ENCODE assay signal across 8 cellular contexts in genomic region chr2:62293490-62294212, GRCh38.
DNase-seq lines count a peak whose midpoint lies in the region; ATAC-seq and TF ChIP-seq lines count a peak whose summit lies in the region.

No MANE protein-coding gene starts in this region.

- H3K36me3 ChIP-seq in GM06990 (ENCODE audit: control insufficient read depth, insufficient read depth, low read length), result no peaks in the 10 kb centered on the region
- H3K36me3 ChIP-seq in right atrium auricular region, result no peaks in the 10 kb centered on the region
- no peaks in the 10 kb centered on the region for H3K36me3 ChIP-seq in gastrocnemius medialis

- in situ Hi-C loops in gastrocnemius medialis (cut with MboI; ENCODE audit: low sequenced_read_pairs in 4 of 4), result no loop called here

- peak overlapping the region in 1 of 10 donors; percentile 4 for H3K4me3 Mint-ChIP-seq in naive thymus-derived CD8-positive, alpha-beta T cell

- H3K4me1 Mint-ChIP-seq in naive thymus-derived CD8-positive, alpha-beta T cell, result peaks cover 0 to 18% (median 11%) of the 10 kb centered on the region in 4 donors

- intact Hi-C loops in gastrocnemius medialis (cut with DNase I; ENCODE audit: low total_unique reads), result no loop called here

- no peak for TF ChIP-seq CTCF in GM06990 (IDR thresholded peaks at IDR 0.05; ENCODE audit: insufficient read depth, low read length, poor library complexity, severe bottlenecking)
- TF ChIP-seq CTCF in right atrium auricular region (IDR thresholded peaks at IDR 0.05), result no peak
- no peak for TF ChIP-seq CTCF in gastrocnemius medialis (IDR thresholded peaks at IDR 0.05 in 4 of 5, conservative IDR thresholded peaks at IDR 0.05 in 1 of 5)

- H3K4me3 ChIP-seq in GM06990 (replicated peaks; ENCODE audit: low read depth, low read length) (no peak overlapping the region), right atrium auricular region (no peak overlapping the region), gastrocnemius medialis (peak overlapping the region in 3 of 4 donors; percentile 19 to 33 (median 20))

- peak; percentile 41 for DNase-seq in GM06990 (ENCODE audit: extremely low read depth, insufficient read length)
- DNase-seq in SHP77 treated with DMSO at 0.1 percent for 48 hours (lab: John Stamatoyannopoulos, UW), result peak; percentile 41
- peak; percentile 66 for DNase-seq in right atrium auricular region (ENCODE audit: low spot score)
- DNase-seq in gastrocnemius medialis, result peak in 1 of 2 donors; percentile 43
- DNase-seq in HPDE6-E6E7 (ENCODE audit: extremely low spot score), result no peak
- DNase-seq in naive thymus-derived CD8-positive, alpha-beta T cell, result no peak
- DNase-seq in CD1c-positive myeloid dendritic cell (ENCODE audit: extremely low spot score), result no peak

- H3K27ac ChIP-seq in right atrium auricular region (peak overlapping the region; percentile 35 to 41), gastrocnemius medialis (peak overlapping the region; percentile 28 to 65 (median 46))

- POLR2A ChIA-PET in naive thymus-derived CD8-positive, alpha-beta T cell (lab: Charles Lee), result interaction anchor here (1.4 kb wide), 1 partner anchor 12 kb away, joined by 4 read pairs; no protein-coding TSS in a partner anchor

- H3K27ac Mint-ChIP-seq in naive thymus-derived CD8-positive, alpha-beta T cell, result peak overlapping the region in 1 of 10 donors; percentile 49

- no peaks in the 10 kb centered on the region for H3K27me3 ChIP-seq in GM06990 (replicated peaks; ENCODE audit: control insufficient read depth, insufficient read depth, low read length)
- H3K27me3 ChIP-seq in right atrium auricular region, result no peaks in the 10 kb centered on the region
- H3K27me3 ChIP-seq in gastrocnemius medialis, result no peaks in the 10 kb centered on the region

- no peaks in the 10 kb centered on the region for H3K36me3 Mint-ChIP-seq in naive thymus-derived CD8-positive, alpha-beta T cell

- H3K27me3 Mint-ChIP-seq in naive thymus-derived CD8-positive, alpha-beta T cell, result no peaks in the 10 kb centered on the region

- no peak for TF ChIP-seq POLR2A in gastrocnemius medialis (IDR thresholded peaks at IDR 0.05)

- H3K9me3 Mint-ChIP-seq in naive thymus-derived CD8-positive, alpha-beta T cell, result no peaks in the 10 kb centered on the region

- H3K9me3 ChIP-seq in right atrium auricular region (no peaks in the 10 kb centered on the region), gastrocnemius medialis (no peaks in the 10 kb centered on the region)

- H3K4me1 ChIP-seq in right atrium auricular region (peaks cover 0 to 28% of the 10 kb centered on the region in 2 donors), gastrocnemius medialis (peaks cover 25 to 28% of the 10 kb centered on the region in 2 donors)

- ATAC-seq in HG03175 (IDR thresholded peaks at IDR 0.05; ENCODE audit: unreplicated experiment) (peak; percentile 81), gastrocnemius medialis (peak; percentile 42 to 73)
- ATAC-seq in naive thymus-derived CD8-positive, alpha-beta T cell, result no peak

Comparison
In these comparisons a context has a peak if more than half of its experiments do, and no peak if none do; other contexts are left out.
1. DNase-seq: peak in GM06990 (single experiment), SHP77 treated with DMSO at 0.1 percent for 48 hours (single experiment) and right atrium auricular region (single experiment); none in HPDE6-E6E7 (single experiment), naive thymus-derived CD8-positive, alpha-beta T cell (0 of 10) and CD1c-positive myeloid dendritic cell (single experiment).
2. H3K4me3 ChIP-seq: peak in gastrocnemius medialis (3 of 4); none in GM06990 (single experiment) and right atrium auricular region (0 of 2).
3. ATAC-seq: peak in HG03175 (single experiment) and gastrocnemius medialis (2 of 2); none in naive thymus-derived CD8-positive, alpha-beta T cell (0 of 2).